ENCODE assay signal across 31 cellular contexts in genomic region chr4:36233567-36234266, GRCh38. TPM values are rescaled to one million over a fixed set of nuclear protein-coding genes. Genes with fewer than 3 reads are reported as not detected.
DNase-seq lines count a peak whose midpoint lies in the region; ATAC-seq, FAIRE-seq and TF ChIP-seq lines count a peak whose summit lies in the region.
"Had no signal": no experiment of that assay in that cellular context is flagged by ENCODE, and none has a peak within 500 bp of the region (broad histone marks: within the 10 kb centered on the region; RNA-seq: fewer than 3 reads in every experiment).

No MANE protein-coding gene starts in this region.

- peaks cover 85% of the 10 kb centered on the region for H3K4me1 Mint-ChIP-seq in activated T-cell treated with anti-CD3 and anti-CD28 coated beads, Interleukin-2, amount 50 U/mL, for 4 hours (ENCODE audit: low read depth)
- H3K4me1 Mint-ChIP-seq in effector memory CD8-positive, alpha-beta T cell (ENCODE audit: low read depth in 2 of 2) = peaks cover 68 to 74% of the 10 kb centered on the region in 2 donors
- H3K4me1 Mint-ChIP-seq: brain had no signal

- peak overlapping the region in 1 of 2 donors; percentile 64 for H3K27ac Mint-ChIP-seq in effector memory CD8-positive, alpha-beta T cell
- H3K27ac Mint-ChIP-seq: brain had no signal

- no peak for DNase-seq in activated T-cell treated with anti-CD3 and anti-CD28 coated beads, Interleukin-2, amount 50 U/mL, for 4 hours
- DNase-seq in activated T-cell treated with anti-CD3 and anti-CD28 coated beads, Interleukin-2, amount 50 U/mL, for 1 hour = no peak
- DNase-seq in GM12892 (ENCODE audit: insufficient read length) (no peak), substantia nigra (lab: John Stamatoyannopoulos, UW) (no peak)
- DNase-seq in effector memory CD8-positive, alpha-beta T cell = no peak
- DNase-seq: activated CD4-positive, alpha-beta T cell treated with anti-CD3 and anti-CD28 coated beads, Interleukin-2, amount 50 U/mL, for 4 hours; activated CD8-positive, alpha-beta memory T cell treated with anti-CD3 and anti-CD28 coated beads, Interleukin-2, amount 50 U/mL, for 4 hours; activated gamma-delta T cell treated with Interleukin-2 at 50 U/mL for 16 hours; DMS 273 treated with DMSO at 0.1 percent for 48 hours; left cardiac atrium; naive thymus-derived CD8-positive, alpha-beta T cell; NCI-H146; NCI-H2107; NCI-H446; NCI-H748 treated with DMSO at 0.1 percent for 48 hours; stimulated activated CD4-positive, alpha-beta T cell treated with anti-CD3 and anti-CD28 coated beads, Interleukin-4, amount 100 ng/mL, for 24 hours; SW 1271; T1000 had no signal

- no peak overlapping the region for H3K4me3 Mint-ChIP-seq in activated T-cell treated with anti-CD3 and anti-CD28 coated beads, Interleukin-2, amount 50 U/mL, for 4 hours
- peak overlapping the region; percentile 31 to 54 for H3K4me3 Mint-ChIP-seq in effector memory CD8-positive, alpha-beta T cell
- H3K4me3 Mint-ChIP-seq: brain; naive thymus-derived CD8-positive, alpha-beta T cell had no signal

- peak; percentile 28 to 50 for ATAC-seq in activated T-cell treated with anti-CD3 and anti-CD28 coated beads, Interleukin-2, amount 50 U/mL, for 4 hours
- no peak for ATAC-seq in effector memory CD8-positive, alpha-beta T cell (replicated peaks)
- ATAC-seq in HG02973 (IDR thresholded peaks at IDR 0.05; ENCODE audit: unreplicated experiment) (no peak), HG03354 (IDR thresholded peaks at IDR 0.05; ENCODE audit: poor library complexity, severe bottlenecking, unreplicated experiment) (no peak)
- ATAC-seq: gastroesophageal sphincter; left cardiac atrium; naive thymus-derived CD8-positive, alpha-beta T cell had no signal

- peaks cover 50% of the 10 kb centered on the region for H3K36me3 Mint-ChIP-seq in activated T-cell treated with anti-CD3 and anti-CD28 coated beads, Interleukin-2, amount 50 U/mL, for 4 hours (ENCODE audit: insufficient read depth)
- peaks cover 24% of the 10 kb centered on the region for H3K36me3 Mint-ChIP-seq in effector memory CD8-positive, alpha-beta T cell (ENCODE audit: insufficient read depth)

- H3K9me3 Mint-ChIP-seq in activated T-cell treated with anti-CD3 and anti-CD28 coated beads, Interleukin-2, amount 50 U/mL, for 4 hours = peaks cover 10% of the 10 kb centered on the region
- no peaks in the 10 kb centered on the region for H3K9me3 Mint-ChIP-seq in effector memory CD8-positive, alpha-beta T cell

- H3K27me3 Mint-ChIP-seq in activated T-cell treated with anti-CD3 and anti-CD28 coated beads, Interleukin-2, amount 50 U/mL, for 4 hours (ENCODE audit: low read depth) = no peaks in the 10 kb centered on the region
- H3K27me3 Mint-ChIP-seq in effector memory CD8-positive, alpha-beta T cell = no peaks in the 10 kb centered on the region
- H3K27me3 Mint-ChIP-seq: brain; naive thymus-derived CD8-positive, alpha-beta T cell had no signal

- H3K27ac ChIP-seq in substantia nigra (ENCODE audit: low read depth, low read length, poor library complexity, severe bottlenecking) = peak overlapping the region; percentile 35
- H3K27ac ChIP-seq: gastroesophageal sphincter, hepatocyte, thoracic aorta, VCaP had no signal

- TF ChIP-seq POLR2A in GM12892 (IDR thresholded peaks at IDR 0.05; ENCODE audit: low read depth, low read length) = no peak

- FAIRE-seq in GM12892 (lab: Jason Lieb, UNC) = peak; percentile 17
- FAIRE-seq: GM18507, HTR-8/SVneo, RCC 7860, urothelium cell line had no signal

RNA-seq across cellular contexts. Expression of gene ARAP2, which starts 10.6 kb away (rescaled TPM):
- 10 to 100 TPM; 20.7 to 33.2 (median 26.8) TPM for total RNA-seq in activated T-cell treated with anti-CD3 and anti-CD28 coated beads, Interleukin-2, amount 50 U/mL, for 4 hours
- polyA plus RNA-seq in GM12892 (2012; ENCODE audit: missing spikeins) = 12.5 TPM

RNA-seq across cellular contexts. Expression of gene DTHD1, which starts 47.7 kb away (rescaled TPM):
- under 1 TPM; 0.15 to 0.71 (median 0.19) TPM for total RNA-seq in activated T-cell treated with anti-CD3 and anti-CD28 coated beads, Interleukin-2, amount 50 U/mL, for 4 hours
- polyA plus RNA-seq in GM12892 (2012; ENCODE audit: missing spikeins) = 0.98 TPM
- total RNA-seq: fibroblast of lung, H4, hepatocyte had no signal
- polyA plus RNA-seq: fibroblast of lung, hepatocyte had no signal

Comparison
In these comparisons a context has a peak if more than half of its experiments do, and no peak if none do; other contexts are left out.
1. ATAC-seq: peak in activated T-cell treated with anti-CD3 and anti-CD28 coated beads, Interleukin-2, amount 50 U/mL, for 4 hours (2 of 2); none in effector memory CD8-positive, alpha-beta T cell (single experiment), HG02973 (single experiment) and HG03354 (single experiment).